In genomic region chr11:85028329-85029101, GRCh38 we compare ENCODE assay signal across 1 cellular context.
TF ChIP-seq lines count a peak whose summit lies in the region.

No MANE protein-coding gene starts in this region.

TF ChIP-seq in WTC11, 78 proteins besides CTCF, POLR2A, EP300 and RAD21 (continued from another document):
- TF ChIP-seq USF2 (CRISPR knock-in tag; IDR thresholded peaks at IDR 0.05) = no peak
- no peak for TF ChIP-seq ZNF416 (CRISPR knock-in tag; IDR thresholded peaks at IDR 0.05)
